In the genomic region with DNA sequence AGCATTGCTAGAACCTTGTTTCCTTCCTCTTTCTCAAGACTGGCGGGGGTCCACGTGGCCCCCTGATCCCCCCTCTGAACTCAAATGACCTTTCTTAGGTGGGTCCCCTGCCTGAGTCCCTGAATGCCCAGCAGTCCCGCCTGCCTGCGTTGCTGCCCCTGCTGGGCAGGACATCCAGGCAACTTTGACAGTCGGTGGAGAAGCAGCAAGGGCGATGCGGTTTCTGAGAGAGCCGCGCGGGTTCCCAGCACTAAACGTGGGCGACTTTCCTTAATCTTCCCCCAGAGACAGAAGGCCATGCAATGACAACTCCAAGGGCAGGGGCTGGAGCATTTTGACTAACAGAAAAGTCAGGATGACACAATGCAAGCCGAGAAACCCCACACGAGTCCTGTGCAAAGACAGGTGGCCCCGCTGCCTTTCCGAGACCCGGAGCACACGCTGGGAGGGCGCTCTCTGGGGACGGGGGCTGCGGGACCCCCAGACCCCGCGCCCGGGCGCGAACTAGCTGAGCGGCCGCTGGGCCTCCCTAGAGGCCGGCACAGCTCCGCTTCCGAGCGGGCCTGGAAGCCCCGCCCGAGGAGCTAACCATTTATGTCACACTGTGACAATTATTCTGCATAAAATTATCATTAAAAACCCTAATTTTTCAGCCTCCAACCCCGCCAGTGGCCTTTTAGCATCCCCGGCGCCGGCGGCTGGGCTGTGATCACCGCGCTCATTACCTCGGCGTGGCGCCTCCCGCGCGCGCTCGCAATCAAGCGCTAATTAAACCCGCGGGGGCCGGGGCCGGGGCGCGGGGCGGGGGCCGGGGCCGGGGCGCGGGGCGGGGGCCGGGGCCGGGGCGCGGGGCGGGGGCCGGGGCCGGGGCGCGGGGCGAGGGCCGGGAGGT, we compare ENCODE assay signal across 13 cellular contexts. TPM values are rescaled to one million over a fixed set of nuclear protein-coding genes. Genes with fewer than 3 reads are reported as not detected.
DNase-seq lines count a peak whose midpoint lies in the region; ATAC-seq and TF ChIP-seq lines count a peak whose summit lies in the region.
"Had no signal": no experiment of that assay in that cellular context is flagged by ENCODE, and none has a peak within 500 bp of the region (broad histone marks: within the 10 kb centered on the region; RNA-seq: fewer than 3 reads in every experiment).

No MANE protein-coding gene starts in this region.

- no peak overlapping the region for H3K23ac ChIP-seq in IMR-90 (ENCODE audit: low read depth, low read length)

- no peak overlapping the region for H4K8ac ChIP-seq in IMR-90 (ENCODE audit: low read depth in 2 of 2, low read length in 2 of 2)

- H2AFZ ChIP-seq in IMR-90 (replicated peaks; ENCODE audit: low read length, poor library complexity), result peak overlapping the region; percentile 49
- no peak overlapping the region for H2AFZ ChIP-seq in smooth muscle cell (ENCODE audit: low read depth)

- 5% methylated on average over 28 of the region's 73 CpGs; no CpG with 5 or more reads in 1 of the 2 experiments for WGBS in IMR-90 (ENCODE audit: extremely low coverage in 2 of 2, insufficient read length in 1 of 2), 2 experiments
- 20% methylated on average over 70 of the region's 73 CpGs for WGBS in smooth muscle cell (ENCODE audit: low lambda C conversion rate)

- BruUV-seq in IMR-90 (replicated peaks; lab: Mats Ljungman, UMichigan), result no TSS peak

- TF ChIP-seq CTCF in IMR-90 (conservative IDR thresholded peaks at IDR 0.05; ENCODE audit: low read depth, low read length) (no peak), choroid plexus epithelial cell (conservative IDR thresholded peaks at IDR 0.05; ENCODE audit: low read depth, low read length) (peak; percentile 13), kidney epithelial cell (IDR thresholded peaks at IDR 0.05; ENCODE audit: insufficient read depth, low read length, poor library complexity, severe bottlenecking) (no peak), smooth muscle cell (IDR thresholded peaks at IDR 0.05; ENCODE audit: borderline replicate concordance, insufficient read depth, poor library complexity, severe bottlenecking) (no peak)

- H3K27ac ChIP-seq in IMR-90 (ENCODE audit: insufficient read depth, low read length) (no peak overlapping the region), smooth muscle cell (ENCODE audit: low read depth) (no peak overlapping the region)
- H3K27ac ChIP-seq: adrenal gland, RWPE1 had no signal

- no peak overlapping the region for H2BK5ac ChIP-seq in IMR-90 (ENCODE audit: low read depth, low read length, poor library complexity, severe bottlenecking)

- H3K4ac ChIP-seq in IMR-90 (ENCODE audit: low read depth, low read length), result no peak overlapping the region

- H3K9me3 ChIP-seq in IMR-90 (ENCODE audit: control insufficient read depth, insufficient read depth, low read length) (no peaks in the 10 kb centered on the region; the same call in 1 of the 2 replicates), smooth muscle cell (replicated peaks; ENCODE audit: low read depth) (peaks cover 6% of the 10 kb centered on the region)
- H3K9me3 ChIP-seq: adrenal gland had no signal

- H3K18ac ChIP-seq in IMR-90 (ENCODE audit: low read depth, low read length), result no peak overlapping the region

- intact Hi-C loops in IMR-90 (cut with micrococcal nuclease), result no loop called here

- CTCF ChIA-PET in IMR-90 (lab: Yijun Ruan, JAX), result no interaction called here

- no peak overlapping the region for H2AK5ac ChIP-seq in IMR-90 (ENCODE audit: low read depth, low read length)

- no peaks in the 10 kb centered on the region for H3K9me1 ChIP-seq in IMR-90 (ENCODE audit: insufficient read depth, low read length)

- H3K14ac ChIP-seq in IMR-90 (replicated peaks; ENCODE audit: low read depth, low read length), result no peak overlapping the region

- H2AK9ac ChIP-seq in IMR-90 (replicated peaks; ENCODE audit: low read depth, low read length, poor library complexity), result peak overlapping the region; percentile 61

- H3F3A ChIP-seq in smooth muscle cell (ENCODE audit: low read depth), result no peaks in the 10 kb centered on the region

- no peak overlapping the region for H2BK15ac ChIP-seq in IMR-90 (ENCODE audit: low read depth, low read length)

- in situ Hi-C loops in IMR-90 (cut with MboI; ENCODE audit: low sequenced_read_pairs), result no loop called here

- H3K9ac ChIP-seq in IMR-90 (ENCODE audit: low read depth, low read length) (no peak overlapping the region), smooth muscle cell (ENCODE audit: low read depth) (no peak overlapping the region)

- no peaks in the 10 kb centered on the region for H4K20me1 ChIP-seq in IMR-90 (ENCODE audit: insufficient read depth, low read length)
- no peaks in the 10 kb centered on the region for H4K20me1 ChIP-seq in smooth muscle cell (ENCODE audit: low read depth)

- no peak overlapping the region for H2BK20ac ChIP-seq in IMR-90 (ENCODE audit: low read depth, low read length)

- ATAC-seq in IMR-90 (ENCODE audit: low read depth), result 0 out of 2 replicates have a peak, but pooled peaks have one; percentile 27

- no peaks in the 10 kb centered on the region for H3K79me1 ChIP-seq in IMR-90 (ENCODE audit: low read depth in 1 of 2, low read length in 2 of 2)

- no peak for TF ChIP-seq POLR2A in IMR-90 (IDR thresholded peaks at IDR 0.05; ENCODE audit: low read depth, low read length)

- H3K56ac ChIP-seq in IMR-90 (ENCODE audit: extremely low read depth, insufficient read depth, low read length), result no peak overlapping the region

- H3K79me2 ChIP-seq in smooth muscle cell (ENCODE audit: low read depth), result no peaks in the 10 kb centered on the region

- no peak overlapping the region for H4K91ac ChIP-seq in IMR-90 (ENCODE audit: insufficient read depth, low read depth, low read length)

- H3K4me3 ChIP-seq in IMR-90 (ENCODE audit: insufficient read depth, low read depth, low read length) (no peak overlapping the region), choroid plexus epithelial cell (ENCODE audit: low read depth, low read length) (no peak overlapping the region), kidney epithelial cell (ENCODE audit: low read depth, low read length) (peak overlapping the region; percentile 6), smooth muscle cell (peak overlapping the region; percentile 36)
- H3K4me3 ChIP-seq: adrenal gland had no signal

- POLR2A ChIA-PET in IMR-90 (lab: Charles Lee; ENCODE audit: unreplicated experiment), result no interaction called here

- no peak for DNase-seq in IMR-90
- DNase-seq in choroid plexus epithelial cell (ENCODE audit: low read depth), result no peak
- DNase-seq in kidney epithelial cell (ENCODE audit: low read depth), result no peak
- DNase-seq in smooth muscle cell (lab: John Stamatoyannopoulos, UW; ENCODE audit: unreplicated experiment), result no peak
- DNase-seq in 8988T, result no peak
- no peak for DNase-seq in cerebellum (ENCODE audit: low spot score)
- DNase-seq in OCI-M1 (lab: John Stamatoyannopoulos, UW), result no peak
- DNase-seq: activated CD8-positive, alpha-beta memory T cell treated with anti-CD3 and anti-CD28 coated beads, Interleukin-2, amount 50 U/mL, for 48 hours; adrenal gland; kidney; stimulated activated CD4-positive, alpha-beta T cell treated with anti-CD3 and anti-CD28 coated beads, Interleukin-4, amount 100 ng/mL, for 1 hour had no signal

- dilution Hi-C loops in IMR-90 (cut with HindIII; ENCODE audit: low sequenced_read_pairs, unreplicated experiment), result no loop called here

- H3K4me2 ChIP-seq in IMR-90 (ENCODE audit: low read depth, low read length), result peak overlapping the region; percentile 19; the same call in 1 of the 2 replicates
- peak overlapping the region; percentile 83 for H3K4me2 ChIP-seq in smooth muscle cell

- H3K27me3 ChIP-seq in IMR-90 (ENCODE audit: control insufficient read depth, insufficient read depth, low read length), result peaks cover 37% of the 10 kb centered on the region
- peaks cover 41% of the 10 kb centered on the region for H3K27me3 ChIP-seq in kidney epithelial cell (ENCODE audit: control insufficient read depth, insufficient read depth, low read length)
- H3K27me3 ChIP-seq in smooth muscle cell (ENCODE audit: low read depth), result peaks cover 79% of the 10 kb centered on the region

- peaks cover 10% of the 10 kb centered on the region for H3K4me1 ChIP-seq in IMR-90 (ENCODE audit: control insufficient read depth, insufficient read depth, low read length)
- H3K4me1 ChIP-seq in smooth muscle cell (ENCODE audit: low read depth), result no peaks in the 10 kb centered on the region
- H3K4me1 ChIP-seq: adrenal gland had no signal

- no peak overlapping the region for H2BK120ac ChIP-seq in IMR-90 (ENCODE audit: low read depth, low read length)

- H3K36me3 ChIP-seq in IMR-90 (ENCODE audit: control insufficient read depth, insufficient read depth, low read length), result no peaks in the 10 kb centered on the region
- H3K36me3 ChIP-seq in kidney epithelial cell (ENCODE audit: control insufficient read depth, insufficient read depth, low read length), result no peaks in the 10 kb centered on the region
- H3K36me3 ChIP-seq in smooth muscle cell (ENCODE audit: low read depth), result no peaks in the 10 kb centered on the region
- H3K36me3 ChIP-seq: adrenal gland had no signal

- no peak overlapping the region for H4K5ac ChIP-seq in IMR-90 (ENCODE audit: low read depth, low read length)

- no peak for TF ChIP-seq RAD21 in IMR-90 (IDR thresholded peaks at IDR 0.05; ENCODE audit: low read length)

TF ChIP-seq in IMR-90, 13 proteins besides CTCF, POLR2A, EP300 and RAD21 (continues in another document):
- no peak for TF ChIP-seq MXI1 (IDR thresholded peaks at IDR 0.05; ENCODE audit: borderline replicate concordance, low read depth, low read length)
- no peak for TF ChIP-seq NFE2L2 (IDR thresholded peaks at IDR 0.05; ENCODE audit: low read depth, low read length)
- no peak for TF ChIP-seq CEBPB (IDR thresholded peaks at IDR 0.05; ENCODE audit: low read depth, low read length)
- TF ChIP-seq, protein P1, sequence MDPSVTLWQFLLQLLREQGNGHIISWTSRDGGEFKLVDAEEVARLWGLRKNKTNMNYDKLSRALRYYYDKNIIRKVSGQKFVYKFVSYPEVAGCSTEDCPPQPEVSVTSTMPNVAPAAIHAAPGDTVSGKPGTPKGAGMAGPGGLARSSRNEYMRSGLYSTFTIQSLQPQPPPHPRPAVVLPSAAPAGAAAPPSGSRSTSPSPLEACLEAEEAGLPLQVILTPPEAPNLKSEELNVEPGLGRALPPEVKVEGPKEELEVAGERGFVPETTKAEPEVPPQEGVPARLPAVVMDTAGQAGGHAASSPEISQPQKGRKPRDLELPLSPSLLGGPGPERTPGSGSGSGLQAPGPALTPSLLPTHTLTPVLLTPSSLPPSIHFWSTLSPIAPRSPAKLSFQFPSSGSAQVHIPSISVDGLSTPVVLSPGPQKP (IDR thresholded peaks at IDR 0.05; ENCODE audit: borderline replicate concordance, low read depth, low read length), result no peak
- TF ChIP-seq BHLHE40 (IDR thresholded peaks at IDR 0.05; ENCODE audit: low read depth, low read length), result no peak

RNA-seq across cellular contexts. Expression of a gene that starts 27.4 kb away (rescaled TPM):
- total RNA-seq in IMR-90 (2012; rRNA removed) (not detected in 2 replicates), kidney epithelial cell (not detected in 2 replicates), smooth muscle cell (not detected in 2 replicates), cerebellum (0.45 TPM)
- polyA plus RNA-seq in IMR-90 (2012; rRNA removed) (not detected in 2 replicates), smooth muscle cell (0.05 TPM in 1 of 2 replicates, not detected in the other)
- polyA plus RNA-seq in IMR-90 (2012; cell fraction: cytosol; rRNA removed), result not detected in 2 replicates
- not detected in 2 replicates for polyA plus RNA-seq in IMR-90 (2012; cell fraction: nucleus; rRNA removed; ENCODE audit: low replicate concordance)
- total RNA-seq: adrenal gland, kidney had no signal
- polyA plus RNA-seq: adrenal gland, esophagus had no signal

Comparison
In these comparisons a context has a peak if more than half of its experiments do, and no peak if none do; other contexts are left out.
1. H3K4me3 ChIP-seq: peak in kidney epithelial cell (single experiment) and smooth muscle cell (single experiment); none in IMR-90 (single experiment) and choroid plexus epithelial cell (single experiment).